Comparison of ENCODE assay signal across 1 cellular context in genomic region chr7:112283382-112283910, GRCh38.
TF ChIP-seq lines count a peak whose summit lies in the region.

No MANE protein-coding gene starts in this region.

TF ChIP-seq in HepG2, 621 proteins besides CTCF, POLR2A, EP300 and RAD21 (continued from another document):
- TF ChIP-seq GPBP1L1 (CRISPR knock-in tag; IDR thresholded peaks at IDR 0.05): no peak
